22 cellular contexts compared by ENCODE assay signal in genomic region chr18:58692420-58693185, GRCh38. TPM values are rescaled to one million over a fixed set of nuclear protein-coding genes. Genes with fewer than 3 reads are reported as not detected.
DNase-seq lines count a peak whose midpoint lies in the region; ATAC-seq lines count a peak whose summit lies in the region.
"Had no signal": no experiment of that assay in that cellular context is flagged by ENCODE, and none has a peak within 500 bp of the region (broad histone marks: within the 10 kb centered on the region; RNA-seq: fewer than 3 reads in every experiment).

No MANE protein-coding gene starts in this region.

- H3K27me3 Mint-ChIP-seq in activated T-cell treated with anti-CD3 and anti-CD28 coated beads, Interleukin-2, amount 50 U/mL, for 24 hours: no peaks in the 10 kb centered on the region
- H3K27me3 Mint-ChIP-seq in activated naive CD8-positive, alpha-beta T cell treated with anti-CD3 and anti-CD28 coated beads for 36 hours: no peaks in the 10 kb centered on the region
- H3K27me3 Mint-ChIP-seq in naive thymus-derived CD8-positive, alpha-beta T cell: no peaks in the 10 kb centered on the region
- H3K27me3 Mint-ChIP-seq: stimulated activated memory B cell treated with anti-CD40 and anti-IgM and Interleukin-4, amounts not matched to agents 10 μg/mL and 1 μg/mL and 100 μg/mL, for 72 hours had no signal

- ATAC-seq in naive thymus-derived CD8-positive, alpha-beta T cell: peak; percentile 26 to 44
- ATAC-seq in HG02884 (IDR thresholded peaks at IDR 0.05; ENCODE audit: unreplicated experiment): no peak
- ATAC-seq: left colon; stimulated activated memory B cell treated with anti-CD40 and anti-IgM and Interleukin-4, amounts not matched to agents 10 μg/mL and 1 μg/mL and 100 μg/mL, for 72 hours had no signal

- H3K4me3 Mint-ChIP-seq in activated T-cell treated with anti-CD3 and anti-CD28 coated beads, Interleukin-2, amount 50 U/mL, for 24 hours: no peak overlapping the region
- H3K4me3 Mint-ChIP-seq in activated naive CD8-positive, alpha-beta T cell treated with anti-CD3 and anti-CD28 coated beads for 36 hours: peak overlapping the region; percentile 32
- H3K4me3 Mint-ChIP-seq in naive thymus-derived CD8-positive, alpha-beta T cell: peak overlapping the region in 9 of 10 donors; percentile 17 to 71 (median 58)
- H3K4me3 Mint-ChIP-seq: brain; CD14-positive monocyte; stimulated activated memory B cell treated with anti-CD40 and anti-IgM and Interleukin-4, amounts not matched to agents 10 μg/mL and 1 μg/mL and 100 μg/mL, for 72 hours had no signal

- H3K36me3 Mint-ChIP-seq in activated T-cell treated with anti-CD3 and anti-CD28 coated beads, Interleukin-2, amount 50 U/mL, for 24 hours (ENCODE audit: low read depth): peaks cover 59% of the 10 kb centered on the region
- peaks cover 62% of the 10 kb centered on the region for H3K36me3 Mint-ChIP-seq in activated naive CD8-positive, alpha-beta T cell treated with anti-CD3 and anti-CD28 coated beads for 36 hours
- peaks cover 21 to 45% (median 38%) of the 10 kb centered on the region in 3 donors for H3K36me3 Mint-ChIP-seq in naive thymus-derived CD8-positive, alpha-beta T cell

- no peak overlapping the region for H3K4me3 ChIP-seq in Jurkat, Clone E6-1 (ENCODE audit: low read length)
- H3K4me3 ChIP-seq: upper lobe of left lung had no signal

- peaks cover 8% of the 10 kb centered on the region for H3K9me3 Mint-ChIP-seq in activated T-cell treated with anti-CD3 and anti-CD28 coated beads, Interleukin-2, amount 50 U/mL, for 24 hours
- peaks cover 26% of the 10 kb centered on the region for H3K9me3 Mint-ChIP-seq in activated naive CD8-positive, alpha-beta T cell treated with anti-CD3 and anti-CD28 coated beads for 36 hours
- H3K9me3 Mint-ChIP-seq in naive thymus-derived CD8-positive, alpha-beta T cell: no peaks in the 10 kb centered on the region
- H3K9me3 Mint-ChIP-seq: stimulated activated memory B cell treated with anti-CD40 and anti-IgM and Interleukin-4, amounts not matched to agents 10 μg/mL and 1 μg/mL and 100 μg/mL, for 72 hours had no signal

- H3K4me1 Mint-ChIP-seq in activated T-cell treated with anti-CD3 and anti-CD28 coated beads, Interleukin-2, amount 50 U/mL, for 24 hours (ENCODE audit: low read depth): peaks cover 88% of the 10 kb centered on the region
- H3K4me1 Mint-ChIP-seq in activated naive CD8-positive, alpha-beta T cell treated with anti-CD3 and anti-CD28 coated beads for 36 hours: peaks cover 82% of the 10 kb centered on the region
- peaks cover 40 to 94% (median 83%) of the 10 kb centered on the region in 4 donors for H3K4me1 Mint-ChIP-seq in naive thymus-derived CD8-positive, alpha-beta T cell
- H3K4me1 Mint-ChIP-seq: brain had no signal

- no peak for DNase-seq in activated T-cell treated with anti-CD3 and anti-CD28 coated beads, Interleukin-2, amount 50 U/mL, for 24 hours
- DNase-seq in activated T-cell treated with anti-CD3 and anti-CD28 coated beads for 4 hours (no peak), SIG-M5 treated with dmso at 0.1 percent for 504 hours (lab: John Stamatoyannopoulos, UW; ENCODE audit: unreplicated experiment) (no peak), middle frontal gyrus (ENCODE audit: extremely low spot score, low spot score) (no peak)
- peak; percentile 93 for DNase-seq in Jurkat, Clone E6-1 (ENCODE audit: low read depth, low spot score)
- DNase-seq in activated naive CD8-positive, alpha-beta T cell treated with anti-CD3 and anti-CD28 coated beads for 36 hours: no peak
- peak in 5 of 10 donors; percentile 21 to 57 (median 28) for DNase-seq in naive thymus-derived CD8-positive, alpha-beta T cell
- DNase-seq: activated CD8-positive, alpha-beta memory T cell treated with anti-CD3 and anti-CD28 coated beads for 24 hours; cortex of kidney; DND-41; foreskin melanocyte; IMR-90; left colon; MM.1S; NK-92 treated with Interleukin-12 subunit alpha and Interleukin-12 subunit beta, amount 100 ng/mL, for 24 hours; occipital lobe; retina; upper lobe of left lung had no signal

- H3K27ac Mint-ChIP-seq in activated T-cell treated with anti-CD3 and anti-CD28 coated beads, Interleukin-2, amount 50 U/mL, for 24 hours: peak overlapping the region; percentile 88
- H3K27ac Mint-ChIP-seq in activated naive CD8-positive, alpha-beta T cell treated with anti-CD3 and anti-CD28 coated beads for 36 hours: peak overlapping the region; percentile 93
- peak overlapping the region; percentile 9 to 93 (median 62) for H3K27ac Mint-ChIP-seq in naive thymus-derived CD8-positive, alpha-beta T cell
- H3K27ac Mint-ChIP-seq: stimulated activated memory B cell treated with anti-CD40 and anti-IgM and Interleukin-4, amounts not matched to agents 10 μg/mL and 1 μg/mL and 100 μg/mL, for 72 hours had no signal

- POLR2A ChIA-PET in naive thymus-derived CD8-positive, alpha-beta T cell (lab: Charles Lee): interaction anchor here (1.0 to 9.0 kb wide), 3 partner anchors 13 to 32 kb away, joined by 3 to 98 read pairs (median 5); partner anchors contain the start of gene MALT1

RNA-seq across cellular contexts. Expression of gene MALT1, which starts 21.3 kb away (rescaled TPM):
- 17.2 TPM for polyA plus RNA-seq in Jurkat, Clone E6-1 (2012; ENCODE audit: insufficient read depth, insufficient read length)
- 10 to 100 TPM; 46.2 to 46.5 TPM for total RNA-seq in activated naive CD8-positive, alpha-beta T cell treated with anti-CD3 and anti-CD28 coated beads for 36 hours
- 10 to 100 TPM; 70.2 to 78.6 TPM for total RNA-seq in naive thymus-derived CD8-positive, alpha-beta T cell
- 10 to 100 TPM; 24.7 to 37.1 (median 27.3) TPM for polyA plus RNA-seq in naive thymus-derived CD8-positive, alpha-beta T cell
